In genomic region chr4:1137850-1138249, GRCh38 we compare ENCODE assay signal across 12 cellular contexts. TPM values are rescaled to one million over a fixed set of nuclear protein-coding genes. Genes with fewer than 3 reads are reported as not detected.
A peak's percentile ranks its signal among the peaks of the same experiment; 100 is the strongest.
DNase-seq lines count a peak whose midpoint lies in the region; ATAC-seq, FAIRE-seq and TF ChIP-seq lines count a peak whose summit lies in the region.
"Had no signal": no experiment of that assay in that cellular context is flagged by ENCODE, and none has a peak within 500 bp of the region (broad histone marks: within the 10 kb centered on the region; RNA-seq: fewer than 3 reads in every experiment).

No MANE protein-coding gene starts in this region.

- peaks cover 2% of the 10 kb centered on the region for H3K36me3 Mint-ChIP-seq in activated CD4-positive, alpha-beta T cell treated with anti-CD3 and anti-CD28 coated beads, Interleukin-2, amount 10 ng/mL, durations not matched to agents 24 days and 14 days (ENCODE audit: low read depth)
- no peaks in the 10 kb centered on the region for H3K36me3 Mint-ChIP-seq in dendritic cell treated with granulocyte-macrophage colony-stimulating factor and Interleukin-4, amounts not matched to agents 40 ng/mL and 50 ng/mL, for 4 days (ENCODE audit: low read depth)

- DNase-seq in activated CD4-positive, alpha-beta T cell treated with anti-CD3 and anti-CD28 coated beads, Interleukin-2, amount 10 ng/mL, durations not matched to agents 24 days and 14 days: no peak
- DNase-seq in activated CD4-positive, alpha-beta T cell treated with anti-CD3 and anti-CD28 coated beads, Interleukin-2, amount 50 U/mL, for 4 hours: no peak
- DNase-seq in NOMO-1 treated with DMSO at 0.1 percent for 48 hours (lab: John Stamatoyannopoulos, UW; ENCODE audit: unreplicated experiment) (peak; percentile 74), small intestine (peak; percentile 20), gastrocnemius medialis (no peak), colonic mucosa (no peak)
- DNase-seq: NCI-H2029 had no signal

- no peaks in the 10 kb centered on the region for H3K9me3 Mint-ChIP-seq in activated CD4-positive, alpha-beta T cell treated with anti-CD3 and anti-CD28 coated beads, Interleukin-2, amount 10 ng/mL, durations not matched to agents 24 days and 14 days
- no peaks in the 10 kb centered on the region for H3K9me3 Mint-ChIP-seq in dendritic cell treated with granulocyte-macrophage colony-stimulating factor and Interleukin-4, amounts not matched to agents 40 ng/mL and 50 ng/mL, for 4 days

- intact Hi-C loops in activated CD4-positive, alpha-beta T cell treated with anti-CD3 and anti-CD28 coated beads, Interleukin-2, amount 10 ng/mL, durations not matched to agents 24 days and 14 days (cut with micrococcal nuclease): no loop called here
- intact Hi-C loops in dendritic cell treated with granulocyte-macrophage colony-stimulating factor and Interleukin-4, amounts not matched to agents 40 ng/mL and 50 ng/mL, for 4 days (cut with micrococcal nuclease): no loop called here
- intact Hi-C loops in gastrocnemius medialis (cut with DNase I; ENCODE audit: low total_unique reads) (no loop called here), colonic mucosa (cut with DNase I) (no loop called here)

- H3K4me1 ChIP-seq in small intestine (ENCODE audit: control insufficient read depth in 2 of 2, insufficient read depth in 1 of 2, low read depth in 1 of 2, low read length in 1 of 2) (no peaks in the 10 kb centered on the region), gastrocnemius medialis (no peaks in the 10 kb centered on the region), colonic mucosa (no peaks in the 10 kb centered on the region)

- peak overlapping the region; percentile 67 for H3K4me3 Mint-ChIP-seq in activated CD4-positive, alpha-beta T cell treated with anti-CD3 and anti-CD28 coated beads, Interleukin-2, amount 10 ng/mL, durations not matched to agents 24 days and 14 days
- peak overlapping the region; percentile 50 for H3K4me3 Mint-ChIP-seq in dendritic cell treated with granulocyte-macrophage colony-stimulating factor and Interleukin-4, amounts not matched to agents 40 ng/mL and 50 ng/mL, for 4 days

- 80 to 87% (median 80%) methylated on average over 2 of the region's 2 CpGs for whole genome bisulfite sequencing in small intestine, 3 donors

- H3K9me3 ChIP-seq in small intestine (ENCODE audit: control insufficient read depth, low read depth) (no peaks in the 10 kb centered on the region), gastrocnemius medialis (no peaks in the 10 kb centered on the region), colonic mucosa (no peaks in the 10 kb centered on the region)

- no peak for TF ChIP-seq POLR2A in gastrocnemius medialis (IDR thresholded peaks at IDR 0.05)

- no peaks in the 10 kb centered on the region for H3K36me3 ChIP-seq in small intestine (ENCODE audit: control insufficient read depth in 2 of 2, insufficient read depth in 2 of 2, low read length in 2 of 2)
- H3K36me3 ChIP-seq in gastrocnemius medialis: no peaks in the 10 kb centered on the region
- no peaks in the 10 kb centered on the region for H3K36me3 ChIP-seq in colonic mucosa

- H3K9ac ChIP-seq in colonic mucosa (ENCODE audit: low read depth in 2 of 2, low read length in 2 of 2): no peak overlapping the region

- H3K27ac ChIP-seq in small intestine (ENCODE audit: low read depth in 1 of 2, low read length in 1 of 2) (no peak overlapping the region), gastrocnemius medialis (no peak overlapping the region), colonic mucosa (no peak overlapping the region)

- H3K4me3 ChIP-seq in small intestine (ENCODE audit: low read depth in 1 of 2, low read length in 2 of 2): no peak overlapping the region
- H3K4me3 ChIP-seq in gastrocnemius medialis: peak overlapping the region in 1 of 4 donors; percentile 2
- no peak overlapping the region for H3K4me3 ChIP-seq in colonic mucosa

- TF ChIP-seq CTCF in gastrocnemius medialis (IDR thresholded peaks at IDR 0.05 in 4 of 5, conservative IDR thresholded peaks at IDR 0.05 in 1 of 5) (no peak), colonic mucosa (IDR thresholded peaks at IDR 0.05) (no peak)

- FAIRE-seq in small intestine (lab: Jason Lieb, UNC): no peak
- FAIRE-seq: astrocyte had no signal

- H3K4me1 Mint-ChIP-seq in activated CD4-positive, alpha-beta T cell treated with anti-CD3 and anti-CD28 coated beads, Interleukin-2, amount 10 ng/mL, durations not matched to agents 24 days and 14 days: peaks cover 14% of the 10 kb centered on the region
- peaks cover 26% of the 10 kb centered on the region for H3K4me1 Mint-ChIP-seq in dendritic cell treated with granulocyte-macrophage colony-stimulating factor and Interleukin-4, amounts not matched to agents 40 ng/mL and 50 ng/mL, for 4 days (ENCODE audit: low read depth)

- no peak overlapping the region for H3K27ac Mint-ChIP-seq in activated CD4-positive, alpha-beta T cell treated with anti-CD3 and anti-CD28 coated beads, Interleukin-2, amount 10 ng/mL, durations not matched to agents 24 days and 14 days
- H3K27ac Mint-ChIP-seq in dendritic cell treated with granulocyte-macrophage colony-stimulating factor and Interleukin-4, amounts not matched to agents 40 ng/mL and 50 ng/mL, for 4 days: peak overlapping the region; percentile 83

- in situ Hi-C loops in gastrocnemius medialis (cut with MboI; ENCODE audit: low sequenced_read_pairs in 4 of 4): loop anchor here in 2 of 4 donors (10.0 to 25.0 kb wide), 3 partner anchors 127 to 224 kb away; no protein-coding TSS in a partner anchor

- H3K27me3 ChIP-seq in small intestine (ENCODE audit: control insufficient read depth in 2 of 2, insufficient read depth in 2 of 2, low read length in 2 of 2) (no peaks in the 10 kb centered on the region), gastrocnemius medialis (peaks cover 0 to 6% (median 0%) of the 10 kb centered on the region in 3 donors), colonic mucosa (no peaks in the 10 kb centered on the region)

- H3K27me3 Mint-ChIP-seq in activated CD4-positive, alpha-beta T cell treated with anti-CD3 and anti-CD28 coated beads, Interleukin-2, amount 10 ng/mL, durations not matched to agents 24 days and 14 days: peaks cover 28% of the 10 kb centered on the region
- peaks cover 19% of the 10 kb centered on the region for H3K27me3 Mint-ChIP-seq in dendritic cell treated with granulocyte-macrophage colony-stimulating factor and Interleukin-4, amounts not matched to agents 40 ng/mL and 50 ng/mL, for 4 days

- ATAC-seq in gastrocnemius medialis: no peak
- no peak for ATAC-seq in HG02588 (IDR thresholded peaks at IDR 0.05; ENCODE audit: unreplicated experiment)

RNA-seq across cellular contexts. Expression of gene RNF212, which starts 24.5 kb away (rescaled TPM):
- total RNA-seq in activated CD4-positive, alpha-beta T cell treated with anti-CD3 and anti-CD28 coated beads, Interleukin-2, amount 10 ng/mL, durations not matched to agents 24 days and 14 days: 1.0 and 1.8 TPM in 2 replicates
- 1 to 10 TPM in 2 of 3 donors, not detected in 1; 1.4 to 1.7 TPM for polyA plus RNA-seq in small intestine
- total RNA-seq in gastrocnemius medialis (1 to 10 TPM in 1 of 4 donors, not detected in 3; 1.3 TPM), colonic mucosa (1 to 10 TPM; 2.3 to 2.5 TPM)
- total RNA-seq: G401, RPMI7951 had no signal

RNA-seq across cellular contexts. Expression of gene SPON2, which starts 34.5 kb away (rescaled TPM):
- 20.7 and 21.6 TPM in 2 replicates for total RNA-seq in activated CD4-positive, alpha-beta T cell treated with anti-CD3 and anti-CD28 coated beads, Interleukin-2, amount 10 ng/mL, durations not matched to agents 24 days and 14 days
- 10 to 100 TPM; 12.7 to 61.0 (median 34.3) TPM for polyA plus RNA-seq in small intestine
- 1 to 10 TPM; 5.0 to 8.9 (median 5.2) TPM for total RNA-seq in gastrocnemius medialis
- 10 to 100 TPM; 22.0 to 22.4 TPM for total RNA-seq in colonic mucosa
- total RNA-seq: G401 had no signal

Comparison
In these comparisons a context has a peak if more than half of its experiments do, and no peak if none do; other contexts are left out.
1. DNase-seq: peak in NOMO-1 treated with DMSO at 0.1 percent for 48 hours (single experiment) and small intestine (single experiment); none in activated CD4-positive, alpha-beta T cell treated with anti-CD3 and anti-CD28 coated beads, Interleukin-2, amount 10 ng/mL, durations not matched to agents 24 days and 14 days (single experiment), activated CD4-positive, alpha-beta T cell treated with anti-CD3 and anti-CD28 coated beads, Interleukin-2, amount 50 U/mL, for 4 hours (0 of 2), gastrocnemius medialis (0 of 2) and colonic mucosa (single experiment).